1 cellular context compared by ENCODE assay signal in the genomic region with DNA sequence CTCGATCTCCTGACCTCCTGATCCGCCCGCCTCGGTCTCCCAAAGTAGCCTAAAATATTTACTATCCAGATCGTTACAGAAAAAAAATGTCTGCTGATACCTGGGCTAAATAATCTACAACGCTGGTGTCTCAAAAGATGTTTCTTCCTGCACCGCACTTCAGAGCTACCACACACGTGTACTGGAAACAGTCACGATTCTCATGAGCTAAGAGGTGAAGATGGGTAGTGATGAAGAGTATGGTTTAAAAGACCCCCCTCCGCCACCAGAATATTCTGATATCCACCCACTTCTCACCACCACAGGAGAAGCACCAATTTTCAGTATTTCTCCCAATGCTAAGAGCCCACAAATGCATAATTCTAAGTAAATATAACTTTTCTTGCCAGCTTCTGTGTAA.
TF ChIP-seq lines count a peak whose summit lies in the region.

No MANE protein-coding gene starts in this region.

TF ChIP-seq in GM12878, 131 proteins besides CTCF, POLR2A, EP300 and RAD21:
- TF ChIP-seq EGR1 (IDR thresholded peaks at IDR 0.05; ENCODE audit: borderline replicate concordance in 1 of 2, low read depth in 2 of 2, low read length in 2 of 2) (no peak), YBX1 (IDR thresholded peaks at IDR 0.05) (no peak), BCL11A (IDR thresholded peaks at IDR 0.05; ENCODE audit: low read depth, low read length) (no peak)
- TF ChIP-seq, protein P1, sequence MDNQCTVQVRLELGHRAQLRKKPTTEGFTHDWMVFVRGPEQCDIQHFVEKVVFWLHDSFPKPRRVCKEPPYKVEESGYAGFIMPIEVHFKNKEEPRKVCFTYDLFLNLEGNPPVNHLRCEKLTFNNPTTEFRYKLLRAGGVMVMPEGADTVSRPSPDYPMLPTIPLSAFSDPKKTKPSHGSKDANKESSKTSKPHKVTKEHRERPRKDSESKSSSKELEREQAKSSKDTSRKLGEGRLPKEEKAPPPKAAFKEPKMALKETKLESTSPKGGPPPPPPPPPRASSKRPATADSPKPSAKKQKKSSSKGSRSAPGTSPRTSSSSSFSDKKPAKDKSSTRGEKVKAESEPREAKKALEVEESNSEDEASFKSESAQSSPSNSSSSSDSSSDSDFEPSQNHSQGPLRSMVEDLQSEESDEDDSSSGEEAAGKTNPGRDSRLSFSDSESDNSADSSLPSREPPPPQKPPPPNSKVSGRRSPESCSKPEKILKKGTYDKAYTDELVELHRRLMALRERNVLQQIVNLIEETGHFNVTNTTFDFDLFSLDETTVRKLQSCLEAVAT (IDR thresholded peaks at IDR 0.05): peak; percentile 77; the same call in 1 of the 2 replicates
